8 cellular contexts compared by ENCODE assay signal in the genomic region with DNA sequence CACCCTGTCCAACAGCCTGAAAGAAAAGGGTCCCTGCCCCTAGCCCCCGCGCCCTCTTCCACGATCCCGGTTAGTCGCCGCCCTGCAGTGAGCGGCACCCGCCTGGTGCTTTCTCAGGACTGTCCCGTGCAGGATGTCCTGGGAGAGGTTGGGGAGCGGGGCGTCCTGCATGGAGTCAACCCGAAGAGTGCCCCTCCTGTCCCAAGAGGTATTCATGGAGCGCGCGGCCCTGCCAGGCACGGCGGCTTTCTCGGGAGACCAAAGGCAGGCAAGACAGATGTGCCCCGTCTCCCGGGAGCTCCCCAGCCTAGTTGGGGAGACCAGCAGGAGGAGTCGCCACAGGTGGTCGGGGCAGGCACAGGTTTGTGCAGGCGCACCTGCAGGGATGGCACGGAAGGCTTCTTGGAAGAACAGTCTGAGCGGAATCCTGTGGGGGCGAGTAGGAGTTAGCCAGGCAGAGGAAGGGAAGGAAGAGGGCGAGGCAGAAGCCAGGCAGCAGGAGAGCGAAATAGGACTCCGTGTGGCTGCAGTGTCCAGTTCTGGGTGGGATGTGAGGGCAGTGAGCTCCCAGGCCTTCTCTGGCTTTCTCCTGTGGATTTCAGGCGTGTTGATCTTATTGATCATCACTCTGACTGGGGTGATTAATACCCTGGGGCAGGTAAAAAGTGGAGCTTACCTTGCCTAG. TPM values are rescaled to one million over a fixed set of nuclear protein-coding genes. Genes with fewer than 3 reads are reported as not detected.
A peak's percentile ranks its signal among the peaks of the same experiment; 100 is the strongest.
DNase-seq lines count a peak whose midpoint lies in the region; ATAC-seq and TF ChIP-seq lines count a peak whose summit lies in the region.

No MANE protein-coding gene starts in this region.

- 6% methylated on average over 30 of the region's 30 CpGs for WGBS in HUES64

- no peak for TF ChIP-seq CTCF in 22Rv1 (IDR thresholded peaks at IDR 0.05)
- no peak for TF ChIP-seq CTCF in left lung (IDR thresholded peaks at IDR 0.05)
- TF ChIP-seq CTCF in tibial artery (IDR thresholded peaks at IDR 0.05): no peak

- DNase-seq in astrocyte of the hippocampus (ENCODE audit: low read depth, low spot score): peak; percentile 32
- peak; percentile 52 to 86 for DNase-seq in left lung
- DNase-seq in tibial artery: no peak
- no peak for DNase-seq in GM19240 (ENCODE audit: insufficient read length, low spot score)
- no peak for DNase-seq in UCSD-AML1 (lab: John Stamatoyannopoulos, UW; ENCODE audit: unreplicated experiment)
- DNase-seq in SW 1271 (lab: John Stamatoyannopoulos, UW): no peak

- H3K4me3 ChIP-seq in HUES64 (ENCODE audit: low read length) (peak overlapping the region; percentile 86), left lung (peak overlapping the region; percentile 93 to 94), tibial artery (peak overlapping the region; percentile 80 to 89)

- H3K36me3 ChIP-seq in HUES64 (ENCODE audit: insufficient read depth, low read length): peaks cover 35% of the 10 kb centered on the region
- H3K36me3 ChIP-seq in left lung: peaks cover 0 to 34% of the 10 kb centered on the region in 2 donors
- peaks cover 31 to 40% (median 33%) of the 10 kb centered on the region in 3 donors for H3K36me3 ChIP-seq in tibial artery

- H3K27ac ChIP-seq in 22Rv1: peak overlapping the region; percentile 94
- peak overlapping the region; percentile 90 for H3K27ac ChIP-seq in HUES64 (ENCODE audit: low read depth, low read length)
- peak overlapping the region; percentile 61 to 90 for H3K27ac ChIP-seq in left lung
- H3K27ac ChIP-seq in tibial artery: peak overlapping the region; percentile 97 to 98

- H3K9ac ChIP-seq in HUES64 (ENCODE audit: low read depth, low read length): peak overlapping the region; percentile 97

- peaks cover 17% of the 10 kb centered on the region for H3K9me3 ChIP-seq in HUES64 (ENCODE audit: insufficient read depth, low read depth, low read length)
- no peaks in the 10 kb centered on the region for H3K9me3 ChIP-seq in left lung
- no peaks in the 10 kb centered on the region for H3K9me3 ChIP-seq in tibial artery

- no peaks in the 10 kb centered on the region for H3K27me3 ChIP-seq in HUES64 (ENCODE audit: insufficient read depth, low read length)
- no peaks in the 10 kb centered on the region for H3K27me3 ChIP-seq in left lung
- no peaks in the 10 kb centered on the region for H3K27me3 ChIP-seq in tibial artery

- intact Hi-C loops in left lung (cut with DNase I) (no loop called here), tibial artery (cut with DNase I; ENCODE audit: low total_unique reads) (loop anchor here (2.0 to 10.0 kb wide), 2 partner anchors 75 to 721 kb away; partner anchors contain the start of gene CRIP2)

- ATAC-seq in left lung: peak; percentile 3

- H3K4me1 ChIP-seq in HUES64 (ENCODE audit: insufficient read depth, low read length) (peaks cover 5% of the 10 kb centered on the region; the same call in 1 of the 2 replicates), left lung (peaks cover 10 to 27% of the 10 kb centered on the region in 2 donors), tibial artery (peaks cover 0 to 62% (median 45%) of the 10 kb centered on the region in 4 donors)

RNA-seq across cellular contexts. Expression of gene SIVA1, which starts 0.7 kb away (rescaled TPM):
- polyA plus RNA-seq in HUES64 (2013, experiment 1 of 2): 136 TPM
- 121 TPM for polyA plus RNA-seq in HUES64 (2013, experiment 2 of 2)
- total RNA-seq in left lung: 10 to 100 TPM; 59.2 to 69.5 TPM

RNA-seq across cellular contexts. Expression of gene ADSS1, which starts 29.6 kb away (rescaled TPM):
- 5.6 TPM for polyA plus RNA-seq in HUES64 (2013, experiment 1 of 2)
- polyA plus RNA-seq in HUES64 (2013, experiment 2 of 2): 9.2 TPM
- 1 to 10 TPM; 5.2 to 5.3 TPM for total RNA-seq in left lung

RNA-seq across cellular contexts. Expression of gene AKT1, which starts 41.9 kb away (rescaled TPM):
- 42.6 TPM for polyA plus RNA-seq in HUES64 (2013, experiment 1 of 2)
- 50.8 TPM for polyA plus RNA-seq in HUES64 (2013, experiment 2 of 2)
- total RNA-seq in left lung: 100 to 1,000 TPM; 173 to 176 TPM

RNA-seq across cellular contexts. Expression of gene ZBTB42, which starts 47.2 kb away (rescaled TPM):
- polyA plus RNA-seq in HUES64 (2013, experiment 1 of 2): 1.9 TPM
- 2.3 TPM for polyA plus RNA-seq in HUES64 (2013, experiment 2 of 2)
- total RNA-seq in left lung: 10 to 100 TPM in 1 of 2 donors, 1 to 10 TPM in 1; 9.9 to 12.1 TPM

Comparison
In these comparisons a context has a peak if more than half of its experiments do, and no peak if none do; other contexts are left out.
1. DNase-seq: peak in astrocyte of the hippocampus (single experiment) and left lung (2 of 2); none in tibial artery (0 of 2), GM19240 (single experiment), UCSD-AML1 (single experiment) and SW 1271 (0 of 2).
2. Peak in every context shown above with its lines, with median percentiles within 50 percentile points of each other: H3K27ac ChIP-seq and H3K4me3 ChIP-seq.